8 cellular contexts compared by ENCODE assay signal in the genomic region with DNA sequence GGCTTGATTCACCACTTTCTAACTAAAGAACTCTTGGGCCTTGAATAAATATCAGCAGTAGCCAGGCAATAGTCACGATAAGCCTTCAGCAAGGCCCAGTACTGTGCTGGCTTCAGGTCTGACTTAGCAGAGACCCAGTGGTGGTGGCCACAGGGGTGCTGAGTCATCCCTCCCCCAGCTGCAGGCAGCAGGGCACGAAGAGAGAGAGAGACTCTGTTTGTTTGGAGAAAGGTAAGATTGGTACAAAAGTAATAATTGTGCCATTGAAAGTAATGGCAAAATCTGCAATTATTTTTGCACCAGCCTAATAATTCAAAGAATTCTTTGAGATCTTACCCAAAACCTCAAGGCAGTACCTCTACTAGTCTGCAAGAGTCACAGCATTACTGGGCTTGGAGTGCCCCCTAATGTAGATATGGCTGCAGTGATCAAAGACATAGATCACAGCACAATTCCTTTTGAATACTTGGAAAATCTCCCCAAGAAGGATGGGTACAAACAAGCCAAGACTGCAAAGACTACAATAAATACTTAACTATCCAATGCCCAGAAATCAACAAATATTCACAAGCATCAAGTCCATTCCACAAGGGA.
DNase-seq lines count a peak whose midpoint lies in the region; ATAC-seq and TF ChIP-seq lines count a peak whose summit lies in the region.

No MANE protein-coding gene starts in this region.

- DNase-seq in heart left ventricle (no peak), right cardiac atrium (no peak), NB4 (ENCODE audit: low read depth) (peak; percentile 58), fibroblast of gingiva (ENCODE audit: low read depth) (peak; percentile 44), tibial artery (no peak), 8988T (no peak), NCI-H1092 treated with DMSO at 0.1 percent for 48 hours (lab: John Stamatoyannopoulos, UW) (no peak)

- H3K9me3 ChIP-seq in heart left ventricle (peaks cover 0 to 16% (median 4%) of the 10 kb centered on the region in 12 donors), right cardiac atrium (ENCODE audit: control insufficient read depth, low read length) (no peaks in the 10 kb centered on the region), tibial artery (peaks cover 0 to 4% (median 3%) of the 10 kb centered on the region in 3 donors)

- H3K4me1 ChIP-seq in heart left ventricle, result peaks cover 0 to 26% (median 0%) of the 10 kb centered on the region in 12 donors
- peaks cover 5% of the 10 kb centered on the region for H3K4me1 ChIP-seq in right cardiac atrium (ENCODE audit: control insufficient read depth, insufficient read depth, low read length)
- H3K4me1 ChIP-seq in tibial artery, result no peaks in the 10 kb centered on the region

- H3K36me3 ChIP-seq in heart left ventricle, result no peaks in the 10 kb centered on the region
- H3K36me3 ChIP-seq in tibial artery, result no peaks in the 10 kb centered on the region

- intact Hi-C loops in heart left ventricle (cut with DNase I), result loop anchor here in 6 of 10 donors (5.0 to 10.0 kb wide), 2 partner anchors 140 to 143 kb away; no protein-coding TSS in a partner anchor
- intact Hi-C loops in right cardiac atrium (cut with DNase I), result loop anchor here in 1 of 4 donors (5.0 kb wide), 1 partner anchor 143 kb away; no protein-coding TSS in a partner anchor
- intact Hi-C loops in tibial artery (cut with DNase I; ENCODE audit: low total_unique reads), result no loop called here

- TF ChIP-seq CTCF in heart left ventricle (IDR thresholded peaks at IDR 0.05) (peak in 10 of 12 donors; percentile 16 to 51 (median 32)), NB4 (IDR thresholded peaks at IDR 0.05; ENCODE audit: low read depth, low read length) (peak; percentile 8), tibial artery (IDR thresholded peaks at IDR 0.05) (peak; percentile 27)

- H3K27ac ChIP-seq in heart left ventricle (no peak overlapping the region), right cardiac atrium (ENCODE audit: low read length) (no peak overlapping the region), tibial artery (no peak overlapping the region)

- ATAC-seq in heart left ventricle (peak; percentile 55 to 70 (median 61)), right cardiac atrium (no peak), HG02759 (IDR thresholded peaks at IDR 0.05; ENCODE audit: unreplicated experiment) (peak; percentile 75)

- TF ChIP-seq POLR2A in heart left ventricle (IDR thresholded peaks at IDR 0.05) (no peak), NB4 (IDR thresholded peaks at IDR 0.05; ENCODE audit: extremely low read depth, insufficient read length) (no peak)

- H3K4me3 ChIP-seq in heart left ventricle (no peak overlapping the region), right cardiac atrium (ENCODE audit: low read length) (no peak overlapping the region), NB4 (ENCODE audit: low read depth, low read length) (no peak overlapping the region), tibial artery (no peak overlapping the region)

- WGBS in heart left ventricle, 4 donors, result 58 to 71% (median 63%) methylated on average over 2 of the region's 2 CpGs
- WGBS in right cardiac atrium, result 59% methylated on average over 2 of the region's 2 CpGs

- no peaks in the 10 kb centered on the region for H3K27me3 ChIP-seq in heart left ventricle
- no peaks in the 10 kb centered on the region for H3K27me3 ChIP-seq in right cardiac atrium (ENCODE audit: control insufficient read depth, insufficient read depth)
- H3K27me3 ChIP-seq in tibial artery, result no peaks in the 10 kb centered on the region

Comparison
In these comparisons a context has a peak if more than half of its experiments do, and no peak if none do; other contexts are left out.
1. ATAC-seq: peak in heart left ventricle (4 of 4) and HG02759 (single experiment); none in right cardiac atrium (0 of 2).
2. DNase-seq: peak in NB4 (single experiment) and fibroblast of gingiva (single experiment); none in heart left ventricle (0 of 5), right cardiac atrium (0 of 3), tibial artery (0 of 2), 8988T (single experiment) and NCI-H1092 treated with DMSO at 0.1 percent for 48 hours (single experiment).
3. Peak in every context shown above with its lines, with median percentiles within 50 percentile points of each other: CTCF ChIP-seq.